19 cellular contexts compared by ENCODE assay signal in genomic region chr17:61009619-61010018, GRCh38.
DNase-seq lines count a peak whose midpoint lies in the region; ATAC-seq and TF ChIP-seq lines count a peak whose summit lies in the region.
"Had no signal": no experiment of that assay in that cellular context is flagged by ENCODE, and none has a peak within 500 bp of the region (broad histone marks: within the 10 kb centered on the region; RNA-seq: fewer than 3 reads in every experiment).

No MANE protein-coding gene starts in this region.

- H3K36me3 ChIP-seq in hepatocyte (replicated peaks; ENCODE audit: insufficient read depth, low read depth): no peaks in the 10 kb centered on the region
- H3K36me3 ChIP-seq: left lung, MG63, ovary had no signal

- no peaks in the 10 kb centered on the region for H3K36me3 Mint-ChIP-seq in activated CD8-positive, alpha-beta T cell treated with anti-CD3 and anti-CD28 coated beads, Interleukin-2, amount 10 ng/mL, durations not matched to agents 7 days and 5 days (ENCODE audit: low read depth)

- DNase-seq in G401 (ENCODE audit: low spot score) (peak; percentile 68), SK-MEL-5 (ENCODE audit: low read depth, low spot score) (peak; percentile 34), hepatocyte (ENCODE audit: low spot score) (peak; percentile 10), HPDE6-E6E7 (ENCODE audit: extremely low spot score) (no peak), NCI-H187 treated with DMSO at 0.1 percent for 48 hours (lab: John Stamatoyannopoulos, UW) (no peak), foreskin keratinocyte (no peak)
- no peak for DNase-seq in activated CD8-positive, alpha-beta T cell treated with anti-CD3 and anti-CD28 coated beads, Interleukin-2, amount 10 ng/mL, durations not matched to agents 7 days and 5 days
- DNase-seq: activated CD4-positive, alpha-beta T cell treated with anti-CD3 and anti-CD28 coated beads, Interleukin-2, amount 10 ng/mL, durations not matched to agents 7 days and 5 days; foreskin melanocyte; left lung; MG63; ovary; stimulated activated CD4-positive, alpha-beta T cell treated with anti-CD3 and anti-CD28 coated beads, Interleukin-2, amount 100 ng/mL, for 48 hours; stimulated activated naive CD4-positive, alpha-beta T cell treated with Interleukin-2 at 50 U/mL for 16 hours; SW 1271 had no signal

- H4K20me1 ChIP-seq in hepatocyte (ENCODE audit: insufficient read depth, poor library complexity, severe bottlenecking): no peaks in the 10 kb centered on the region

- no peaks in the 10 kb centered on the region for H3K9me3 ChIP-seq in hepatocyte (ENCODE audit: low read depth)
- H3K9me3 ChIP-seq: left lung, MG63, ovary had no signal

- no peak overlapping the region for H3K4me3 Mint-ChIP-seq in activated CD8-positive, alpha-beta T cell treated with anti-CD3 and anti-CD28 coated beads, Interleukin-2, amount 10 ng/mL, durations not matched to agents 7 days and 5 days
- H3K4me3 Mint-ChIP-seq: activated CD4-positive, alpha-beta T cell treated with anti-CD3 and anti-CD28 coated beads, Interleukin-2, amount 10 ng/mL, durations not matched to agents 7 days and 5 days; central memory CD8-positive, alpha-beta T cell had no signal

- H3K4me3 ChIP-seq in hepatocyte: no peak overlapping the region
- H3K4me3 ChIP-seq: left lung, MG63, ovary had no signal

- no peaks in the 10 kb centered on the region for H3K9me2 ChIP-seq in hepatocyte (replicated peaks; ENCODE audit: insufficient read depth)

- H2AFZ ChIP-seq in hepatocyte: no peak overlapping the region

- CTCF ChIA-PET in activated CD8-positive, alpha-beta T cell treated with anti-CD3 and anti-CD28 coated beads, Interleukin-2, amount 10 ng/mL, durations not matched to agents 7 days and 5 days (lab: Charles Lee): no interaction called here

- POLR2A ChIA-PET in activated CD8-positive, alpha-beta T cell treated with anti-CD3 and anti-CD28 coated beads, Interleukin-2, amount 10 ng/mL, durations not matched to agents 7 days and 5 days (lab: Charles Lee): no interaction called here

- no peak overlapping the region for H3K27ac Mint-ChIP-seq in activated CD8-positive, alpha-beta T cell treated with anti-CD3 and anti-CD28 coated beads, Interleukin-2, amount 10 ng/mL, durations not matched to agents 7 days and 5 days
- H3K27ac Mint-ChIP-seq: activated CD4-positive, alpha-beta T cell treated with anti-CD3 and anti-CD28 coated beads, Interleukin-2, amount 10 ng/mL, durations not matched to agents 7 days and 5 days; activated T-helper 2 cell treated with anti-CD3 and anti-CD28 coated beads, Interferon-gamma antibody, Interleukin-2, Interleukin-4, amounts not matched to agents 10 μg/mL and 5 μg/mL and 100 μg/mL, durations not matched to agents 14 hours and 24 hours and 36 hours had no signal

- H3K4me2 ChIP-seq in hepatocyte: no peak overlapping the region

- H3K27me3 Mint-ChIP-seq in activated CD8-positive, alpha-beta T cell treated with anti-CD3 and anti-CD28 coated beads, Interleukin-2, amount 10 ng/mL, durations not matched to agents 7 days and 5 days (ENCODE audit: low read depth): peaks cover 5% of the 10 kb centered on the region
- H3K27me3 Mint-ChIP-seq: central memory CD8-positive, alpha-beta T cell had no signal

- no peaks in the 10 kb centered on the region for H3K79me2 ChIP-seq in hepatocyte

- TF ChIP-seq CTCF in hepatocyte (IDR thresholded peaks at IDR 0.05; ENCODE audit: poor library complexity): no peak
- no peak for TF ChIP-seq CTCF in foreskin keratinocyte (conservative IDR thresholded peaks at IDR 0.05)

- H3K27me3 ChIP-seq in hepatocyte: no peaks in the 10 kb centered on the region
- no peaks in the 10 kb centered on the region for H3K27me3 ChIP-seq in foreskin keratinocyte
- H3K27me3 ChIP-seq: left lung, MG63, ovary had no signal

- no peaks in the 10 kb centered on the region for H3K4me1 Mint-ChIP-seq in activated CD8-positive, alpha-beta T cell treated with anti-CD3 and anti-CD28 coated beads, Interleukin-2, amount 10 ng/mL, durations not matched to agents 7 days and 5 days (ENCODE audit: low read depth)
- H3K4me1 Mint-ChIP-seq: activated CD4-positive, alpha-beta T cell treated with anti-CD3 and anti-CD28 coated beads, Interleukin-2, amount 10 ng/mL, durations not matched to agents 7 days and 5 days; central memory CD8-positive, alpha-beta T cell had no signal

- H3K4me1 ChIP-seq in hepatocyte (ENCODE audit: insufficient read depth) (no peaks in the 10 kb centered on the region), foreskin keratinocyte (no peaks in the 10 kb centered on the region)

- in situ Hi-C loops in G401 (cut with HindIII; ENCODE audit: low sequenced_read_pairs): no loop called here
- in situ Hi-C loops in SK-MEL-5 (cut with HindIII; ENCODE audit: low pct_unique_long_range_greater_than_20kb, low sequenced_read_pairs): no loop called here

- peak; percentile 62 for ATAC-seq in GM21447 (IDR thresholded peaks at IDR 0.05; ENCODE audit: unreplicated experiment)
- no peak for ATAC-seq in foreskin keratinocyte
- no peak for ATAC-seq in activated CD8-positive, alpha-beta T cell treated with anti-CD3 and anti-CD28 coated beads, Interleukin-2, amount 10 ng/mL, durations not matched to agents 7 days and 5 days
- ATAC-seq: left lung had no signal

- WGBS in hepatocyte (ENCODE audit: low lambda C conversion rate, missing lambda C conversion rate): 90% methylated on average over 1 of the region's 1 CpG

- H3K27ac ChIP-seq in hepatocyte (no peak overlapping the region), foreskin keratinocyte (no peak overlapping the region)
- H3K27ac ChIP-seq: C4-2B, ovary had no signal

- H3K9me3 Mint-ChIP-seq in activated CD8-positive, alpha-beta T cell treated with anti-CD3 and anti-CD28 coated beads, Interleukin-2, amount 10 ng/mL, durations not matched to agents 7 days and 5 days (ENCODE audit: insufficient read depth): no peaks in the 10 kb centered on the region
- H3K9me3 Mint-ChIP-seq: activated CD4-positive, alpha-beta T cell treated with anti-CD3 and anti-CD28 coated beads, Interleukin-2, amount 10 ng/mL, durations not matched to agents 7 days and 5 days; central memory CD8-positive, alpha-beta T cell had no signal

Comparison
In these comparisons a context has a peak if more than half of its experiments do, and no peak if none do; other contexts are left out.
1. DNase-seq: peak in G401 (single experiment), SK-MEL-5 (single experiment) and hepatocyte (single experiment); none in HPDE6-E6E7 (single experiment), NCI-H187 treated with DMSO at 0.1 percent for 48 hours (single experiment), foreskin keratinocyte (0 of 2) and activated CD8-positive, alpha-beta T cell treated with anti-CD3 and anti-CD28 coated beads, Interleukin-2, amount 10 ng/mL, durations not matched to agents 7 days and 5 days (single experiment).